ENCODE assay signal across 21 cellular contexts in the genomic region with DNA sequence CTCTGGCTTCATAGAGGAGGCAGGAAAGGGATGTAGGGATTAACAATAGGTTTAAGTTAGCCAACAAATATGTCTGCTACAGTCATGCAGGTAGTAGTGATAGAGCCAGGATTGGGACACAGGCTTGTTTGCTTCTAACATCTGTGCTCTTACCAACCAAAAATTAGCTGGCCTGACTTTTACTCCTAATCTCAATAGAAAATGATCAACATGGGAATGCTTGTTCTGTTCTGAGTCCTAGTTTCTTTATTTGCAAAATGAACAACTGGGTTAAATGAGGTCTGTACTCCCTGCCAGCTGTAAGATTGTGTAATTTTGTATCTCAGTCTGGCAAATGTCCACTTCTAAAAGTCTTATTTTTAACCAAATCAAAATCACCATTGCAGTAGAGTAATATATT.
"Had no signal": no experiment of that assay in that cellular context is flagged by ENCODE, and none has a peak within 500 bp of the region (broad histone marks: within the 10 kb centered on the region; RNA-seq: fewer than 3 reads in every experiment).

No MANE protein-coding gene starts in this region.

- H3K9ac ChIP-seq: parathyroid adenoma had no signal

- H3K79me2 ChIP-seq: parathyroid adenoma had no signal

- H3K36me3 ChIP-seq: esophagus muscularis mucosa, left lung, prostate gland, sigmoid colon, tibial artery, upper lobe of left lung, uterus had no signal

- H3K4me1 ChIP-seq: esophagus muscularis mucosa, foreskin keratinocyte, left lung, prostate gland, sigmoid colon, upper lobe of left lung, uterus had no signal

- ATAC-seq: effector memory CD8-positive, alpha-beta T cell; foreskin keratinocyte; left lung; naive thymus-derived CD4-positive, alpha-beta T cell had no signal

- DNase-seq: cerebellar nuclear complex; effector memory CD8-positive, alpha-beta T cell; foreskin keratinocyte; head of caudate nucleus; hypothalamus; kidney glomerular epithelial cell; left lung; mammary epithelial cell; naive thymus-derived CD4-positive, alpha-beta T cell; nephron progenitor cell; sigmoid colon; small intestine; stimulated activated CD4-positive, alpha-beta T cell treated with anti-CD3 and anti-CD28 coated beads, Interleukin-12 subunit alpha, Interleukin-12 subunit beta, amount 100 ng/mL, for 4 hours; stimulated activated naive CD4-positive, alpha-beta T cell treated with Interleukin-2 at 50 U/mL for 16 hours; tibial artery; upper lobe of left lung; uterus had no signal

- H3K9me3 ChIP-seq: left lung, prostate gland, tibial artery, uterus had no signal

- H3K4me3 ChIP-seq: esophagus muscularis mucosa, left lung, prostate gland, sigmoid colon, tibial artery, upper lobe of left lung, uterus had no signal

- H2AFZ ChIP-seq: parathyroid adenoma had no signal

- H3K27me3 ChIP-seq: esophagus muscularis mucosa, foreskin keratinocyte, left lung, sigmoid colon, tibial artery, upper lobe of left lung, uterus had no signal

- H3K27ac ChIP-seq: epithelial cell of prostate, esophagus muscularis mucosa, foreskin keratinocyte, left lung, parathyroid adenoma, prostate gland, sigmoid colon, upper lobe of left lung, uterus had no signal
